Comparison of ENCODE assay signal across 35 cellular contexts in genomic region chr3:94472511-94472910, GRCh38.
"Had no signal": no experiment of that assay in that cellular context is flagged by ENCODE, and none has a peak within 500 bp of the region (broad histone marks: within the 10 kb centered on the region; RNA-seq: fewer than 3 reads in every experiment).

No MANE protein-coding gene starts in this region.

- H3K27ac ChIP-seq: KMS-11 had no signal

- H3K9ac ChIP-seq: KMS-11 had no signal

- H3K4me2 ChIP-seq: KMS-11 had no signal

- DNase-seq: Karpas-422, Kasumi-1, MG63, MM.1S, MV-4-11, NCI-H1048, NCI-H1092, NCI-H1105, NCI-H1105 treated with DMSO at 0.1 percent for 48 hours, NCI-H1417, NCI-H1417 treated with DMSO at 0.1 percent for 48 hours, NCI-H1436, NCI-H1436 treated with DMSO at 0.1 percent for 48 hours, NCI-H146, NCI-H1694, NCI-H1694 treated with DMSO at 0.1 percent for 48 hours, NCI-H187, NCI-H187 treated with DMSO at 0.1 percent for 48 hours, NCI-H1930, NCI-H2029, NCI-H2029 treated with DMSO at 0.1 percent for 48 hours, NCI-H2081, NCI-H2081 treated with DMSO at 0.1 percent for 48 hours, NCI-H2107, NCI-H2171, NCI-H2171 treated with DMSO at 0.1 percent for 48 hours, NCI-H2227 treated with DMSO at 0.1 percent for 48 hours, NCI-H226, NCI-H345, NCI-H446, NCI-H446 treated with DMSO at 0.1 percent for 48 hours, NCI-H510A, NCI-H510A treated with DMSO at 0.1 percent for 48 hours, NCI-H524 had no signal

- H3K27me3 ChIP-seq: MG63 had no signal

- H3K4me3 ChIP-seq: MG63 had no signal

- H3K36me3 ChIP-seq: MG63 had no signal
